Comparison of ENCODE assay signal across 12 cellular contexts in the genomic region with DNA sequence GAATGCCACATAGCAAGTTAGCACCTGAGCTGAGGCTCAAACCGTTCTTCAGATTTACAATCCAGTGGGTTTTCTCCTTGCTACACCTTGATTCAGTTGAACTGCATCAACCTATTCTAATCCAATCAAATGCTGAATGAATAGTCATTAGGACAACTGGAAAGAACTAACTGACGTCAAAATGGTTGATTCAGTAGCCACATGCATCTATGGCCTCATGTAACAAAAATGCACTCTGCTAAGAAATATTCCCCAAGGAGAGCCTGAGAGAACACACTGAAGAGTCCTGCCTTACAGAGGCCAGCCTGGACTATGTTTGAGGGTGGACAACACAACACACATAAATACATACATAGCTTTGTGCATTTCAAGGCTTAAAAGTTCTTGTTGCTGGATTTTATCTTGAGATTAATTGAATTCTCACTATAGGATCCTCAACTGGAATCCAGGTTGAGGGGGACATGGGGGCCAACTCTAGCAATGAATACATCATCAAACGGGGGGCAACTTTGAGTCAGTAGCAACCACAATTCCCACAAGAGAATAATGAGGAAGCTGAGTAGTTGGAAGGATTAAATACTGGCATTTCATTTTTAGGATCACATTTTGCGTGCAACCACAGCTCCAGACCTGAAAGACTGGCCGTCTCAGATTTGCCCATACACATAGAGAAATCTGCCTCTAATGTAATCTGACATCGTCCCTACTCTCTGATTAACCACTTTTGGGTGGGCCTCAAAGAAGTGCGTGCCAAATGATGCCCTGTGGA.
DNase-seq lines count a peak whose midpoint lies in the region; ATAC-seq and TF ChIP-seq lines count a peak whose summit lies in the region.
"Had no signal": no experiment of that assay in that cellular context is flagged by ENCODE, and none has a peak within 500 bp of the region (broad histone marks: within the 10 kb centered on the region; RNA-seq: fewer than 3 reads in every experiment).

No MANE protein-coding gene starts in this region.

- H3K27ac Mint-ChIP-seq in natural killer cell, result no peak overlapping the region
- H3K27ac Mint-ChIP-seq: mesothelial cell of epicardium had no signal

- no peak overlapping the region for H3K9ac ChIP-seq in BLaER1 treated with 17β-estradiol and CSF1 and Interleukin-3, amounts not matched to agents 10 nM and 100 nM

- no peaks in the 10 kb centered on the region for H3K27me3 ChIP-seq in BLaER1 treated with 17β-estradiol and CSF1 and Interleukin-3, amounts not matched to agents 10 nM and 100 nM
- no peaks in the 10 kb centered on the region for H3K27me3 ChIP-seq in SJSA1 (replicated peaks)
- no peaks in the 10 kb centered on the region for H3K27me3 ChIP-seq in right lobe of liver
- H3K27me3 ChIP-seq: upper lobe of right lung had no signal

- DNase-seq in SJSA1 (ENCODE audit: low read depth in 1 of 2, low spot score in 2 of 2) (peak in 1 of 2 experiments; percentile 47), fibroblast of peridontal ligament (ENCODE audit: extremely low read depth) (peak; percentile 98), renal cortical epithelial cell (ENCODE audit: low read depth) (peak; percentile 81), natural killer cell (no peak), T-helper 9 cell (no peak), right lobe of liver (no peak)
- DNase-seq in activated CD4-positive, alpha-beta T cell treated with anti-CD3 and anti-CD28 coated beads for 1 hour, result no peak
- DNase-seq: dermis blood vessel endothelial cell, NCI-H446, upper lobe of right lung had no signal

- H3K36me3 ChIP-seq in BLaER1 treated with 17β-estradiol and CSF1 and Interleukin-3, amounts not matched to agents 10 nM and 100 nM, result no peaks in the 10 kb centered on the region
- no peaks in the 10 kb centered on the region for H3K36me3 ChIP-seq in SJSA1
- no peaks in the 10 kb centered on the region for H3K36me3 ChIP-seq in right lobe of liver
- H3K36me3 ChIP-seq: upper lobe of right lung had no signal

- H3K4me1 ChIP-seq in BLaER1 treated with 17β-estradiol and CSF1 and Interleukin-3, amounts not matched to agents 10 nM and 100 nM, result peaks cover 5 to 13% (median 7%) of the 10 kb centered on the region in 10 experiments; a peak in 15 of 20 replicates
- H3K4me1 ChIP-seq in SJSA1 (replicated peaks) (peaks cover 36% of the 10 kb centered on the region), right lobe of liver (peaks cover 0 to 31% (median 8%) of the 10 kb centered on the region in 4 donors)

- no peaks in the 10 kb centered on the region for H3K36me3 Mint-ChIP-seq in natural killer cell
- H3K36me3 Mint-ChIP-seq: mesothelial cell of epicardium had no signal

- no peaks in the 10 kb centered on the region for H3K4me1 Mint-ChIP-seq in natural killer cell

- H3K4me3 ChIP-seq in BLaER1 treated with 17β-estradiol and CSF1 and Interleukin-3, amounts not matched to agents 10 nM and 100 nM, result no peak overlapping the region
- H3K4me3 ChIP-seq in SJSA1 (no peak overlapping the region), right lobe of liver (no peak overlapping the region)
- H3K4me3 ChIP-seq: upper lobe of right lung had no signal

- no peak for TF ChIP-seq POLR2A in right lobe of liver (IDR thresholded peaks at IDR 0.05)

- WGBS in right lobe of liver (ENCODE audit: insufficient coverage, low coverage, low lambda C conversion rate, missing lambda C conversion rate), result 82% methylated on average over 5 of the region's 7 CpGs

- intact Hi-C loops in natural killer cell (cut with micrococcal nuclease) (no loop called here), right lobe of liver (cut with DNase I) (no loop called here)

- no peak overlapping the region for H3K4me3 Mint-ChIP-seq in natural killer cell
- H3K4me3 Mint-ChIP-seq: mesothelial cell of epicardium had no signal

- no peak for ATAC-seq in natural killer cell
- ATAC-seq in right lobe of liver, result no peak
- ATAC-seq: upper lobe of right lung had no signal

- peaks cover 7 to 13% of the 10 kb centered on the region in 2 donors for H3K27me3 Mint-ChIP-seq in natural killer cell (ENCODE audit: low read depth in 2 of 2)

- H4K20me1 ChIP-seq in BLaER1 treated with 17β-estradiol and CSF1 and Interleukin-3, amounts not matched to agents 10 nM and 100 nM, result no peaks in the 10 kb centered on the region

- no peak for TF ChIP-seq CTCF in natural killer cell (IDR thresholded peaks at IDR 0.05)
- TF ChIP-seq CTCF in right lobe of liver (IDR thresholded peaks at IDR 0.05), result no peak

- H3K9me3 ChIP-seq in BLaER1 treated with 17β-estradiol and CSF1 and Interleukin-3, amounts not matched to agents 10 nM and 100 nM (replicated peaks in 1 of 11), result no peaks in the 10 kb centered on the region
- H3K9me3 ChIP-seq in SJSA1 (replicated peaks) (no peaks in the 10 kb centered on the region), right lobe of liver (no peaks in the 10 kb centered on the region)
- H3K9me3 ChIP-seq: upper lobe of right lung had no signal

- no peaks in the 10 kb centered on the region for H3K9me3 Mint-ChIP-seq in natural killer cell

- H3K4me2 ChIP-seq in BLaER1 treated with 17β-estradiol and CSF1 and Interleukin-3, amounts not matched to agents 10 nM and 100 nM, result peak overlapping the region in 10 of 11 experiments; percentile 10 to 57 (median 37); a peak in 17 of 22 replicates

- no peak overlapping the region for H3K27ac ChIP-seq in BLaER1 treated with 17β-estradiol and CSF1 and Interleukin-3, amounts not matched to agents 10 nM and 100 nM
- H3K27ac ChIP-seq in SJSA1 (peak overlapping the region; percentile 62), right lobe of liver (peak overlapping the region in 1 of 3 donors; percentile 38)
- H3K27ac ChIP-seq: upper lobe of right lung had no signal

Comparison
In these comparisons a context has a peak if more than half of its experiments do, and no peak if none do; other contexts are left out.
1. DNase-seq: peak in fibroblast of peridontal ligament (single experiment) and renal cortical epithelial cell (single experiment); none in natural killer cell (single experiment), T-helper 9 cell (single experiment), right lobe of liver (0 of 3) and activated CD4-positive, alpha-beta T cell treated with anti-CD3 and anti-CD28 coated beads for 1 hour (single experiment).